ENCODE assay signal across 1 cellular context in genomic region chr3:9399746-9400145, GRCh38.
TF ChIP-seq lines count a peak whose summit lies in the region.

No MANE protein-coding gene starts in this region.

TF ChIP-seq in K562, 482 proteins besides CTCF, POLR2A, EP300 and RAD21 (continued from another document):
- TF ChIP-seq, protein P1, sequence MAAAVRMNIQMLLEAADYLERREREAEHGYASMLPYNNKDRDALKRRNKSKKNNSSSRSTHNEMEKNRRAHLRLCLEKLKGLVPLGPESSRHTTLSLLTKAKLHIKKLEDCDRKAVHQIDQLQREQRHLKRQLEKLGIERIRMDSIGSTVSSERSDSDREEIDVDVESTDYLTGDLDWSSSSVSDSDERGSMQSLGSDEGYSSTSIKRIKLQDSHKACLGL (CRISPR knock-in tag; IDR thresholded peaks at IDR 0.05; ENCODE audit: borderline replicate concordance, poor library complexity, severe bottlenecking) = no peak
- no peak for TF ChIP-seq NCOA1 (IDR thresholded peaks at IDR 0.05; ENCODE audit: low read depth)
- TF ChIP-seq SP1 (CRISPR knock-in tag; IDR thresholded peaks at IDR 0.05) = no peak
